In the genomic region with DNA sequence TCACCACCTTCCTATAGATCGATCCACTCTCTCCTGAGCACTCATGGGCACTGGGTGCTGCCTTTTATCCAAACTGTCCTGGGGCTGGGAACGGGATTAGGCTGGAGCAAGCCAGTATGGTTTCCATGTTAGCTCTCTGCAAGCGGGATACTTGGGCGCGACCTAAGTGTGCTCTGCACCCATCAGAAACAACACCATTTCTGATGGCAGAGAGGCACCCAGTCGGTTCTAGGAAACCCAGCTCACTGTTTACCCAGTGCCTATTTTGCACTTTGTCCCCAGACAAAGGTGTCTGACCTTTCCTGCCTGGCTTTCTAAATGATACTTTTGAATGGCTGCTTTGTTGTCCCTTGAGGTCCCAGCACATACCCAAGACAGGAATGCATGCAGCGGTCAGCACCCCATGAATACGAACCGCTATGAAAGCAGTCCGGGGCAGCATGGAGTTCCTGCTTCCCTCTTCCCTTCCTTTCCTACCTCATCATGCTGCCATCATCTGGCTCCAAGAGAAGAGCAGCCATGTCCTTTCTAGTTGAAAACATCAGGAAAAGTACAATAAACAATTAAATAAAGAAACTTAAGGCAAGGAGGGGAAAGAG, we compare ENCODE assay signal across 1 cellular context.
TF ChIP-seq lines count a peak whose summit lies in the region.

No MANE protein-coding gene starts in this region.

TF ChIP-seq in HepG2, 621 proteins besides CTCF, POLR2A, EP300 and RAD21 (continued from another document and continues in another):
- TF ChIP-seq, protein P1, sequence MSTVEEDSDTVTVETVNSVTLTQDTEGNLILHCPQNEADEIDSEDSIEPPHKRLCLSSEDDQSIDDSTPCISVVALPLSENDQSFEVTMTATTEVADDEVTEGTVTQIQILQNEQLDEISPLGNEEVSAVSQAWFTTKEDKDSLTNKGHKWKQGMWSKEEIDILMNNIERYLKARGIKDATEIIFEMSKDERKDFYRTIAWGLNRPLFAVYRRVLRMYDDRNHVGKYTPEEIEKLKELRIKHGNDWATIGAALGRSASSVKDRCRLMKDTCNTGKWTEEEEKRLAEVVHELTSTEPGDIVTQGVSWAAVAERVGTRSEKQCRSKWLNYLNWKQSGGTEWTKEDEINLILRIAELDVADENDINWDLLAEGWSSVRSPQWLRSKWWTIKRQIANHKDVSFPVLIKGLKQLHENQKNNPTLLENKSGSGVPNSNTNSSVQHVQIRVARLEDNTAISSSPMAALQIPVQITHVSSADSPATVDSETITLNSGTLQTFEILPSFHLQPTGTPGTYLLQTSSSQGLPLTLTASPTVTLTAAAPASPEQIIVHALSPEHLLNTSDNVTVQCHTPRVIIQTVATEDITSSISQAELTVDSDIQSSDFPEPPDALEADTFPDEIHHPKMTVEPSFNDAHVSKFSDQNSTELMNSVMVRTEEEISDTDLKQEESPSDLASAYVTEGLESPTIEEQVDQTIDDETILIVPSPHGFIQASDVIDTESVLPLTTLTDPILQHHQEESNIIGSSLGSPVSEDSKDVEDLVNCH (CRISPR knock-in tag; IDR thresholded peaks at IDR 0.05), result no peak
- peak; percentile 36; the same call in 1 of the 2 replicates for TF ChIP-seq MED13 (CRISPR knock-in tag; IDR thresholded peaks at IDR 0.05)
- TF ChIP-seq, protein P2, sequence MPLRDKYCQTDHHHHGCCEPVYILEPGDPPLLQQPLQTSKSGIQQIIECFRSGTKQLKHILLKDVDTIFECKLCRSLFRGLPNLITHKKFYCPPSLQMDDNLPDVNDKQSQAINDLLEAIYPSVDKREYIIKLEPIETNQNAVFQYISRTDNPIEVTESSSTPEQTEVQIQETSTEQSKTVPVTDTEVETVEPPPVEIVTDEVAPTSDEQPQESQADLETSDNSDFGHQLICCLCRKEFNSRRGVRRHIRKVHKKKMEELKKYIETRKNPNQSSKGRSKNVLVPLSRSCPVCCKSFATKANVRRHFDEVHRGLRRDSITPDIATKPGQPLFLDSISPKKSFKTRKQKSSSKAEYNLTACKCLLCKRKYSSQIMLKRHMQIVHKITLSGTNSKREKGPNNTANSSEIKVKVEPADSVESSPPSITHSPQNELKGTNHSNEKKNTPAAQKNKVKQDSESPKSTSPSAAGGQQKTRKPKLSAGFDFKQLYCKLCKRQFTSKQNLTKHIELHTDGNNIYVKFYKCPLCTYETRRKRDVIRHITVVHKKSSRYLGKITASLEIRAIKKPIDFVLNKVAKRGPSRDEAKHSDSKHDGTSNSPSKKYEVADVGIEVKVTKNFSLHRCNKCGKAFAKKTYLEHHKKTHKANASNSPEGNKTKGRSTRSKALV (CRISPR knock-in tag; IDR thresholded peaks at IDR 0.05), result 0 out of 2 replicates have a peak, but pooled peaks have one; percentile 19
- 0 out of 2 replicates have a peak, but pooled peaks have one; percentile 20 for TF ChIP-seq ZNF619 (CRISPR knock-in tag; IDR thresholded peaks at IDR 0.05)
- TF ChIP-seq MTF2 (CRISPR knock-in tag; IDR thresholded peaks at IDR 0.05; ENCODE audit: borderline replicate concordance), result no peak
- peak; percentile 68; the same call in 1 of the 2 replicates for TF ChIP-seq DNMT3B (CRISPR knock-in tag; conservative IDR thresholded peaks at IDR 0.05)
- TF ChIP-seq, protein P3, sequence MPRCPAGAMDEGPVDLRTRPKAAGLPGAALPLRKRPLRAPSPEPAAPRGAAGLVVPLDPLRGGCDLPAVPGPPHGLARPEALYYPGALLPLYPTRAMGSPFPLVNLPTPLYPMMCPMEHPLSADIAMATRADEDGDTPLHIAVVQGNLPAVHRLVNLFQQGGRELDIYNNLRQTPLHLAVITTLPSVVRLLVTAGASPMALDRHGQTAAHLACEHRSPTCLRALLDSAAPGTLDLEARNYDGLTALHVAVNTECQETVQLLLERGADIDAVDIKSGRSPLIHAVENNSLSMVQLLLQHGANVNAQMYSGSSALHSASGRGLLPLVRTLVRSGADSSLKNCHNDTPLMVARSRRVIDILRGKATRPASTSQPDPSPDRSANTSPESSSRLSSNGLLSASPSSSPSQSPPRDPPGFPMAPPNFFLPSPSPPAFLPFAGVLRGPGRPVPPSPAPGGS (CRISPR knock-in tag; IDR thresholded peaks at IDR 0.05), result peak; percentile 58; the same call in 1 of the 2 replicates
- no peak for TF ChIP-seq ZIK1 (CRISPR knock-in tag; IDR thresholded peaks at IDR 0.05; ENCODE audit: borderline replicate concordance, low read depth)
- peak; percentile 62; the same call in 1 of the 2 replicates for TF ChIP-seq ZNF589 (CRISPR knock-in tag; conservative IDR thresholded peaks at IDR 0.05)
- no peak; the same call in 1 of the 2 replicates for TF ChIP-seq ZBTB7B (CRISPR knock-in tag; IDR thresholded peaks at IDR 0.05)
- TF ChIP-seq HOXA5 (CRISPR knock-in tag; IDR thresholded peaks at IDR 0.05), result 0 out of 2 replicates have a peak, but pooled peaks have one; percentile 61
- no peak for TF ChIP-seq ZNF720 (CRISPR knock-in tag; IDR thresholded peaks at IDR 0.05)
- TF ChIP-seq TCF7L2 (IDR thresholded peaks at IDR 0.05; ENCODE audit: low read depth, low read length), result no peak
- TF ChIP-seq MEIS2 (CRISPR knock-in tag; IDR thresholded peaks at IDR 0.05), result peak; percentile 67; the same call in 1 of the 2 replicates
- TF ChIP-seq HOXA3 (CRISPR knock-in tag; IDR thresholded peaks at IDR 0.05), result peak; percentile 91
- no peak; the same call in 1 of the 2 replicates for TF ChIP-seq RBAK (CRISPR knock-in tag; IDR thresholded peaks at IDR 0.05)
- peak; percentile 0; the same call in 1 of the 2 replicates for TF ChIP-seq ZKSCAN5 (CRISPR knock-in tag; IDR thresholded peaks at IDR 0.05)
- peak; percentile 90; the same call in 1 of the 2 replicates for TF ChIP-seq FOXJ3 (CRISPR knock-in tag; IDR thresholded peaks at IDR 0.05; ENCODE audit: borderline replicate concordance)
- no peak for TF ChIP-seq RFX5 (IDR thresholded peaks at IDR 0.05; ENCODE audit: low read depth, low read length)
- peak; percentile 25; the same call in 1 of the 2 replicates for TF ChIP-seq JUND (CRISPR knock-in tag; IDR thresholded peaks at IDR 0.05)
- TF ChIP-seq, protein P4, sequence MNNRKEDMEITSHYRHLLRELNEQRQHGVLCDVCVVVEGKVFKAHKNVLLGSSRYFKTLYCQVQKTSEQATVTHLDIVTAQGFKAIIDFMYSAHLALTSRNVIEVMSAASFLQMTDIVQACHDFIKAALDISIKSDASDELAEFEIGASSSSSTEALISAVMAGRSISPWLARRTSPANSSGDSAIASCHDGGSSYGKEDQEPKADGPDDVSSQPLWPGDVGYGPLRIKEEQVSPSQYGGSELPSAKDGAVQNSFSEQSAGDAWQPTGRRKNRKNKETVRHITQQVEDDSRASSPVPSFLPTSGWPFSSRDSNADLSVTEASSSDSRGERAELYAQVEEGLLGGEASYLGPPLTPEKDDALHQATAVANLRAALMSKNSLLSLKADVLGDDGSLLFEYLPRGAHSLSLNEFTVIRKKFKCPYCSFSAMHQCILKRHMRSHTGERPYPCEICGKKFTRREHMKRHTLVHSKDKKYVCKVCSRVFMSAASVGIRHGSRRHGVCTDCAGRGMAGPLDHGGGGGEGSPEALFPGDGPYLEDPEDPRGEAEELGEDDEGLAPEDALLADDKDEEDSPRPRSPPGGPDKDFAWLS (CRISPR knock-in tag; IDR thresholded peaks at IDR 0.05; ENCODE audit: borderline replicate concordance), result 0 out of 2 replicates have a peak, but pooled peaks have one; percentile 71
- TF ChIP-seq, protein P5, sequence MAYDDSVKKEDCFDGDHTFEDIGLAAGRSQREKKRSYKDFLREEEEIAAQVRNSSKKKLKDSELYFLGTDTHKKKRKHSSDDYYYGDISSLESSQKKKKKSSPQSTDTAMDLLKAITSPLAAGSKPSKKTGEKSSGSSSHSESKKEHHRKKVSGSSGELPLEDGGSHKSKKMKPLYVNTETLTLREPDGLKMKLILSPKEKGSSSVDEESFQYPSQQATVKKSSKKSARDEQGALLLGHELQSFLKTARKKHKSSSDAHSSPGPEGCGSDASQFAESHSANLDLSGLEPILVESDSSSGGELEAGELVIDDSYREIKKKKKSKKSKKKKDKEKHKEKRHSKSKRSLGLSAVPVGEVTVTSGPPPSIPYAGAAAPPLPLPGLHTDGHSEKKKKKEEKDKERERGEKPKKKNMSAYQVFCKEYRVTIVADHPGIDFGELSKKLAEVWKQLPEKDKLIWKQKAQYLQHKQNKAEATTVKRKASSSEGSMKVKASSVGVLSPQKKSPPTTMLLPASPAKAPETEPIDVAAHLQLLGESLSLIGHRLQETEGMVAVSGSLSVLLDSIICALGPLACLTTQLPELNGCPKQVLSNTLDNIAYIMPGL (CRISPR knock-in tag; IDR thresholded peaks at IDR 0.05; ENCODE audit: borderline replicate concordance in 1 of 2, low read depth in 1 of 2), result 0 out of 4 replicates have a peak, but pooled peaks have one; percentile 53 to 70
- TF ChIP-seq FOXC1 (CRISPR knock-in tag; IDR thresholded peaks at IDR 0.05; ENCODE audit: borderline replicate concordance), result no peak; the same call in 1 of the 2 replicates
- peak; percentile 89 for TF ChIP-seq ISL2 (CRISPR knock-in tag; IDR thresholded peaks at IDR 0.05)
- TF ChIP-seq ZNF616 (CRISPR knock-in tag; IDR thresholded peaks at IDR 0.05; ENCODE audit: low read depth), result 0 out of 2 replicates have a peak, but pooled peaks have one; percentile 38
- TF ChIP-seq, protein P6, sequence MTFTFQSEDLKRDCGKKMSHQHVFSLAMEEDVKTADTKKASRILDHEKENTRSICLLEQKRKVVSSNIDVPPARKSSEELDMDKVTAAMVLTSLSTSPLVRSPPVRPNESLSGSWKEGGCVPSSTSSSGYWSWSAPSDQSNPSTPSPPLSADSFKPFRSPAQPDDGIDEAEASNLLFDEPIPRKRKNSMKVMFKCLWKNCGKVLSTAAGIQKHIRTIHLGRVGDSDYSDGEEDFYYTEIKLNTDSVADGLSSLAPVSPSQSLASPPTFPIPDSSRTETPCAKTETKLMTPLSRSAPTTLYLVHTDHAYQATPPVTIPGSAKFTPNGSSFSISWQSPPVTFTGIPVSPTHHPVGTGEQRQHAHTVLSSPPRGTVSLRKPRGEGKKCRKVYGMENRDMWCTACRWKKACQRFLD (CRISPR knock-in tag; IDR thresholded peaks at IDR 0.05; ENCODE audit: borderline replicate concordance), result 0 out of 2 replicates have a peak, but pooled peaks have one; percentile 38
- TF ChIP-seq, protein P7, sequence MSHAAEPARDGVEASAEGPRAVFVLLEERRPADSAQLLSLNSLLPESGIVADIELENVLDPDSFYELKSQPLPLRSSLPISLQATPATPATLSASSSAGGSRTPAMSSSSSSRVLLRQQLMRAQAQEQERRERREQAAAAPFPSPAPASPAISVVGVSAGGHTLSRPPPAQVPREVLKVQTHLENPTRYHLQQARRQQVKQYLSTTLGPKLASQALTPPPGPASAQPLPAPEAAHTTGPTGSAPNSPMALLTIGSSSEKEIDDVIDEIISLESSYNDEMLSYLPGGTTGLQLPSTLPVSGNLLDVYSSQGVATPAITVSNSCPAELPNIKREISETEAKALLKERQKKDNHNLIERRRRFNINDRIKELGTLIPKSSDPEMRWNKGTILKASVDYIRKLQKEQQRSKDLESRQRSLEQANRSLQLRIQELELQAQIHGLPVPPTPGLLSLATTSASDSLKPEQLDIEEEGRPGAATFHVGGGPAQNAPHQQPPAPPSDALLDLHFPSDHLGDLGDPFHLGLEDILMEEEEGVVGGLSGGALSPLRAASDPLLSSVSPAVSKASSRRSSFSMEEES (CRISPR knock-in tag; IDR thresholded peaks at IDR 0.05), result peak; percentile 75
- TF ChIP-seq, protein P8, sequence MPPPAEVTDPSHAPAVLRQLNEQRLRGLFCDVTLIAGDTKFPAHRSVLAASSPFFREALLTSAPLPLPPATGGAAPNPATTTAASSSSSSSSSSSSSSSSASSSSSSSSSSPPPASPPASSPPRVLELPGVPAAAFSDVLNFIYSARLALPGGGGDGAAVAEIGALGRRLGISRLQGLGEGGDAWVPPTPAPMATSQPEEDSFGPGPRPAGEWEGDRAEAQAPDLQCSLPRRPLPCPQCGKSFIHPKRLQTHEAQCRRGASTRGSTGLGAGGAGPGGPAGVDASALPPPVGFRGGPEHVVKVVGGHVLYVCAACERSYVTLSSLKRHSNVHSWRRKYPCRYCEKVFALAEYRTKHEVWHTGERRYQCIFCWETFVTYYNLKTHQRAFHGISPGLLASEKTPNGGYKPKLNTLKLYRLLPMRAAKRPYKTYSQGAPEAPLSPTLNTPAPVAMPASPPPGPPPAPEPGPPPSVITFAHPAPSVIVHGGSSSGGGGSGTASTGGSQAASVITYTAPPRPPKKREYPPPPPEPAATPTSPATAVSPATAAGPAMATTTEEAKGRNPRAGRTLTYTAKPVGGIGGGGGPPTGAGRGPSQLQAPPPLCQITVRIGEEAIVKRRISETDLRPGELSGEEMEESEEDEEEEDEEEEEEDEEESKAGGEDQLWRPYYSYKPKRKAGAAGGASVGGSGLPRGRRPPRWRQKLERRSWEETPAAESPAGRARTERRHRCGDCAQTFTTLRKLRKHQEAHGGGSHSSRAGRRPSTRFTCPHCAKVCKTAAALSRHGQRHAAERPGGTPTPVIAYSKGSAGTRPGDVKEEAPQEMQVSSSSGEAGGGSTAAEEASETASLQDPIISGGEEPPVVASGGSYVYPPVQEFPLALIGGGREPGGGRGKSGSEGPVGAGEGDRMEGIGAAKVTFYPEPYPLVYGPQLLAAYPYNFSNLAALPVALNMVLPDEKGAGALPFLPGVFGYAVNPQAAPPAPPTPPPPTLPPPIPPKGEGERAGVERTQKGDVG (CRISPR knock-in tag; IDR thresholded peaks at IDR 0.05; ENCODE audit: borderline replicate concordance), result peak; percentile 69; the same call in 1 of the 2 replicates
- TF ChIP-seq SRSF1 (optimal IDR thresholded peaks at IDR 0.05; ENCODE audit: low read depth, low read length), result no peak
- no peak for TF ChIP-seq ZZZ3 (CRISPR knock-in tag; IDR thresholded peaks at IDR 0.05; ENCODE audit: borderline replicate concordance)
- no peak for TF ChIP-seq SCMH1 (CRISPR knock-in tag; IDR thresholded peaks at IDR 0.05; ENCODE audit: borderline replicate concordance)
- peak; percentile 97 for TF ChIP-seq RXRA (CRISPR knock-in tag; IDR thresholded peaks at IDR 0.05)
- TF ChIP-seq, protein P9, sequence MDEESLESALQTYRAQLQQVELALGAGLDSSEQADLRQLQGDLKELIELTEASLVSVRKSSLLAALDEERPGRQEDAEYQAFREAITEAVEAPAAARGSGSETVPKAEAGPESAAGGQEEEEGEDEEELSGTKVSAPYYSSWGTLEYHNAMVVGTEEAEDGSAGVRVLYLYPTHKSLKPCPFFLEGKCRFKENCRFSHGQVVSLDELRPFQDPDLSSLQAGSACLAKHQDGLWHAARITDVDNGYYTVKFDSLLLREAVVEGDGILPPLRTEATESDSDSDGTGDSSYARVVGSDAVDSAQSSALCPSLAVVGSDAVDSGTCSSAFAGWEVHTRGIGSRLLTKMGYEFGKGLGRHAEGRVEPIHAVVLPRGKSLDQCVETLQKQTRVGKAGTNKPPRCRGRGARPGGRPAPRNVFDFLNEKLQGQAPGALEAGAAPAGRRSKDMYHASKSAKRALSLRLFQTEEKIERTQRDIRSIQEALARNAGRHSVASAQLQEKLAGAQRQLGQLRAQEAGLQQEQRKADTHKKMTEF (CRISPR knock-in tag; IDR thresholded peaks at IDR 0.05), result peak; percentile 93
- no peak for TF ChIP-seq ZNF550 (CRISPR knock-in tag; IDR thresholded peaks at IDR 0.05; ENCODE audit: borderline replicate concordance)
- TF ChIP-seq, protein P10, sequence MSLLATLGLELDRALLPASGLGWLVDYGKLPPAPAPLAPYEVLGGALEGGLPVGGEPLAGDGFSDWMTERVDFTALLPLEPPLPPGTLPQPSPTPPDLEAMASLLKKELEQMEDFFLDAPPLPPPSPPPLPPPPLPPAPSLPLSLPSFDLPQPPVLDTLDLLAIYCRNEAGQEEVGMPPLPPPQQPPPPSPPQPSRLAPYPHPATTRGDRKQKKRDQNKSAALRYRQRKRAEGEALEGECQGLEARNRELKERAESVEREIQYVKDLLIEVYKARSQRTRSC (CRISPR knock-in tag; IDR thresholded peaks at IDR 0.05; ENCODE audit: low read depth), result no peak
- no peak for TF ChIP-seq ZNF724P (CRISPR knock-in tag; IDR thresholded peaks at IDR 0.05; ENCODE audit: borderline replicate concordance)
